In the genomic region with DNA sequence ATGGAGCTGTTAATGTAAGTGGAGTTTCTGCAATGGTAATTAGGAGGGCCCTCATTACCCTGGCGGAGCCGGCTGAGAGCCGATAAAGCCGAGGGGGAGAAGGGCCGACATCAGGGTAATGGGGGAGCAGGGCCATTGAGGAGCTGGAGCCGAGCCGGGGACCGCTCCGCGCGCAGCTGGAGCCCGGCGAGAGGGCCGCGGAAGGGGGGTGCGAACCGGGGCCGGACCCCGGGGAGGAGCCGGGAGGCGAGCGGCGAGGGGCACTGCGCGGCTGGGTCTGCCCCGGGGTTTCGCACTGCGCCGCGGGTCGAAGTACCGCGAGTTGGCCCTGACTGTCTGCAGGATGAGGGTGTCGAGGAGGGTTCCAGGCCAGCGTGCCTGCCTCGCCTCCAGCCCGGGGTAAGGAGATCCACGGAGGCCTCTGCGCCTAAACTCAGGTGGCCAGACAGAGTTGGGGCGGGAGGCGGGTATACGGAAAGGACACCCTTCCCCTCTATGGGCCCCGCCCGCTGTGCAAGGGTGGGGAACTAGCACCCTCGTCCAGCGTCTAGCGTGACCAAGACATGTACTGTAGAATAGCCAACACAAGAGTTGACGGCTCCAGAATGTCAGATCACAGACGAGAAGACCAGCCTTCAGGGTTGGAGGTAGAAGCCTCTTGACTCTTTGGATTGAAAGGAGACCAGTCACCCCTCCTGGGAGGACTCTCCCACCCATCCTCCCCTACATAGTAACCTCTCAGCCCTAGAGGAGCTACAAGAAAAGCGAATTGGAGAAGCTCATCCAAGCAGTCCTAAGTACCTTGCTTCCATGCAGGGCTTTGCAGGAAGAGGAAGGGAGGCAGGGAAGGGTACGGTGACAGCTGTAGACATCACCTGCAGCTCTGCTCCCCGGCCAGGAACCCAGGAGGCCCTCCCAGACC, we compare ENCODE assay signal across 1 cellular context.
TF ChIP-seq lines count a peak whose summit lies in the region.

No MANE protein-coding gene starts in this region.

TF ChIP-seq in H1, 55 proteins besides CTCF, POLR2A, EP300 and RAD21:
- no peak for TF ChIP-seq GABPA (IDR thresholded peaks at IDR 0.05; ENCODE audit: borderline replicate concordance, insufficient read depth, low read length)
- TF ChIP-seq, protein P1, sequence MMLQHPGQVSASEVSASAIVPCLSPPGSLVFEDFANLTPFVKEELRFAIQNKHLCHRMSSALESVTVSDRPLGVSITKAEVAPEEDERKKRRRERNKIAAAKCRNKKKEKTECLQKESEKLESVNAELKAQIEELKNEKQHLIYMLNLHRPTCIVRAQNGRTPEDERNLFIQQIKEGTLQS (IDR thresholded peaks at IDR 0.05; ENCODE audit: insufficient read depth, low read depth, low read length) = no peak
- TF ChIP-seq MAFK (IDR thresholded peaks at IDR 0.05; ENCODE audit: low read depth, low read length) = no peak
- peak; percentile 93 for TF ChIP-seq KDM4A (IDR thresholded peaks at IDR 0.05; ENCODE audit: low read depth, low read length, severe bottlenecking)
- TF ChIP-seq KDM5A (IDR thresholded peaks at IDR 0.05; ENCODE audit: low read length) = no peak
- no peak for TF ChIP-seq HDAC2 (IDR thresholded peaks at IDR 0.05; ENCODE audit: borderline replicate concordance in 1 of 2, low read depth in 2 of 2, low read length in 2 of 2)
- TF ChIP-seq SP4 (IDR thresholded peaks at IDR 0.05; ENCODE audit: low read length) = no peak
- no peak for TF ChIP-seq SIRT6 (IDR thresholded peaks at IDR 0.05; ENCODE audit: low read length)
- TF ChIP-seq SUZ12 (IDR thresholded peaks at IDR 0.05; ENCODE audit: low read length) = peak; percentile 80
- TF ChIP-seq RNF2 (IDR thresholded peaks at IDR 0.05; ENCODE audit: borderline replicate concordance, low read depth, low read length, missing control alignments, poor library complexity, severe bottlenecking) = peak; percentile 59
- peak; percentile 69 for TF ChIP-seq EZH2 (IDR thresholded peaks at IDR 0.05; ENCODE audit: low read depth, low read length, severe bottlenecking)
- TF ChIP-seq ASH2L (IDR thresholded peaks at IDR 0.05; ENCODE audit: low read length) = peak; percentile 82
- 0 out of 4 replicates have a peak, but pooled peaks of 1 of the 2 experiments have one; percentile 17 for TF ChIP-seq SIN3A (conservative IDR thresholded peaks at IDR 0.05 in 1 of 2, IDR thresholded peaks at IDR 0.05 in 1 of 2; ENCODE audit: low read depth in 1 of 2, low read length in 2 of 2)
- peak; percentile 32 for TF ChIP-seq CTBP2 (IDR thresholded peaks at IDR 0.05; ENCODE audit: borderline replicate concordance, insufficient read depth, insufficient read length, low read length)
TF ChIP-seq in H1: peak in this region for 7.
